Comparison of ENCODE assay signal across 18 cellular contexts in the genomic region with DNA sequence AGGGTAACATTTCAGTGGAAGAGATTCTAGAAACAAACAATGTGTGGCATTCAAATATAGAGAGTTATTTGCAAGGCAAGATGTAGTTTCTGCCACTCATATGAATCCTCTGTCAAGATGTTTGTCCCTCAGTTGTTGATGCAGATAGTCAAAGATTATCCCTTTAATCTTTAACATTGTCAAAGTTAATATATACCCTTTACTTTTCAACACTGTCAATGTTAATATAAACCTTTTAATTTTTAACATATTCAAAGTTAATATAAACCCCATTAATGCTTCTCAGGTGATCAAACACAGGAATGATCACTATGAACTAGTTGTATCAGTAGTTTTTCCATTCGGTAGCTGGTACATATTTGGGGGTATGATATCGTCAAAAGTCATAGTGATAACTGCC. TPM values are rescaled to one million over a fixed set of nuclear protein-coding genes. Genes with fewer than 3 reads are reported as not detected.
DNase-seq lines count a peak whose midpoint lies in the region; ATAC-seq, FAIRE-seq and TF ChIP-seq lines count a peak whose summit lies in the region.
"Had no signal": no experiment of that assay in that cellular context is flagged by ENCODE, and none has a peak within 500 bp of the region (broad histone marks: within the 10 kb centered on the region; RNA-seq: fewer than 3 reads in every experiment).

No MANE protein-coding gene starts in this region.

- no peaks in the 10 kb centered on the region for H3K27me3 ChIP-seq in osteoblast (ENCODE audit: insufficient read depth, low read length)
- H3K27me3 ChIP-seq: SJCRH30 had no signal

- peak; percentile 93 for FAIRE-seq in RCC 7860 (lab: Jason Lieb, UNC)
- no peak for FAIRE-seq in frontal cortex (lab: Jason Lieb, UNC)
- FAIRE-seq: D721Med, H1 had no signal

- peaks cover 20% of the 10 kb centered on the region for H3K4me1 ChIP-seq in osteoblast (ENCODE audit: insufficient read depth, low read length)
- H3K4me1 ChIP-seq: BE2C, SJCRH30 had no signal

- peak; percentile 36 for DNase-seq in RCC 7860 (ENCODE audit: low spot score)
- DNase-seq in osteoblast (ENCODE audit: insufficient read length, low spot score, missing footprints) = no peak
- no peak for DNase-seq in NCI-H524 treated with DMSO at 0.1 percent for 48 hours (lab: John Stamatoyannopoulos, UW)
- DNase-seq in frontal cortex (ENCODE audit: low spot score in 2 of 2) = no peak
- DNase-seq: BE2C; CD4-positive, alpha-beta T cell; DMS79 treated with DMSO at 0.1 percent for 48 hours; NCI-H1417; NCI-H1930; NCI-H2171; NCI-H774; PC-3; SJCRH30 had no signal

- no peaks in the 10 kb centered on the region for H4K20me1 ChIP-seq in osteoblast (ENCODE audit: insufficient read depth, low read length)

- H3K4me3 ChIP-seq in osteoblast (ENCODE audit: insufficient read depth, low read length) = no peak overlapping the region
- H3K4me3 ChIP-seq: SJCRH30 had no signal

- H3K79me2 ChIP-seq in osteoblast (ENCODE audit: insufficient read depth, low read length) = no peaks in the 10 kb centered on the region

- no peak overlapping the region for H2AFZ ChIP-seq in osteoblast (ENCODE audit: low read length)

- H3K9me3 ChIP-seq in osteoblast (ENCODE audit: low read depth, low read length) = no peaks in the 10 kb centered on the region
- H3K9me3 ChIP-seq: BE2C, SJCRH30 had no signal

- H3K27ac ChIP-seq in osteoblast (ENCODE audit: low read depth, low read length) = no peak overlapping the region
- H3K27ac ChIP-seq: SJCRH30 had no signal

- no peak for TF ChIP-seq CTCF in osteoblast (IDR thresholded peaks at IDR 0.05; ENCODE audit: extremely low read depth, low read depth, low read length)

- ATAC-seq in GM18861 (IDR thresholded peaks at IDR 0.05; ENCODE audit: unreplicated experiment) (peak; percentile 59), GM19438 (IDR thresholded peaks at IDR 0.05; ENCODE audit: low read depth, unreplicated experiment) (peak; percentile 31), HG02840 (IDR thresholded peaks at IDR 0.05; ENCODE audit: low FRiP score, unreplicated experiment) (no peak)
- ATAC-seq: PC-3 had no signal

- no peaks in the 10 kb centered on the region for H3K36me3 ChIP-seq in osteoblast (ENCODE audit: insufficient read depth, low read length)
- H3K36me3 ChIP-seq: BE2C, SJCRH30 had no signal

- H3K4me2 ChIP-seq in osteoblast (ENCODE audit: insufficient read depth, low read length) = no peak overlapping the region

RNA-seq across cellular contexts. Expression of gene PICALM, which starts 51.9 kb away (rescaled TPM):
- total RNA-seq in osteoblast (313 and 324 TPM in 2 replicates), frontal cortex (1,205 TPM)
